Comparison of ENCODE assay signal across 8 cellular contexts in genomic region chr17:49361902-49362722, GRCh38. TPM values are rescaled to one million over a fixed set of nuclear protein-coding genes. Genes with fewer than 3 reads are reported as not detected.
DNase-seq lines count a peak whose midpoint lies in the region; ATAC-seq and TF ChIP-seq lines count a peak whose summit lies in the region.

Gene ZNF652, minus strand, starts transcription at chr17:49362250. Its CDS starts 44,525 bp downstream, at chr17:49317725.

- intact Hi-C loops in activated CD4-positive, alpha-beta T cell treated with anti-CD3 and anti-CD28 coated beads, Interleukin-2, amount 10 ng/mL, durations not matched to agents 24 days and 14 days (cut with micrococcal nuclease): loop anchor here (1.0 to 5.0 kb wide), 2 partner anchors 52 to 145 kb away; partner anchors contain the start of gene PHB1

- H3K36me3 Mint-ChIP-seq in activated CD4-positive, alpha-beta T cell treated with anti-CD3 and anti-CD28 coated beads, Interleukin-2, amount 10 ng/mL, durations not matched to agents 24 days and 14 days (ENCODE audit: low read depth): peaks cover 4% of the 10 kb centered on the region

- peak within 1 kb of the TSS; percentile 93 for H3K27ac Mint-ChIP-seq in activated CD4-positive, alpha-beta T cell treated with anti-CD3 and anti-CD28 coated beads, Interleukin-2, amount 10 ng/mL, durations not matched to agents 24 days and 14 days

- peak within 1 kb of the TSS; percentile 92 to 94 for H3K27ac ChIP-seq in coronary artery

- peaks cover 56% of the 10 kb centered on the region for H3K4me1 Mint-ChIP-seq in activated CD4-positive, alpha-beta T cell treated with anti-CD3 and anti-CD28 coated beads, Interleukin-2, amount 10 ng/mL, durations not matched to agents 24 days and 14 days

- H3K27me3 Mint-ChIP-seq in activated CD4-positive, alpha-beta T cell treated with anti-CD3 and anti-CD28 coated beads, Interleukin-2, amount 10 ng/mL, durations not matched to agents 24 days and 14 days: no peaks in the 10 kb centered on the region

- TF ChIP-seq CTCF in coronary artery (IDR thresholded peaks at IDR 0.05): no peak

- ATAC-seq in HG03442 (IDR thresholded peaks at IDR 0.05; ENCODE audit: unreplicated experiment) (peak; percentile 53), left lobe of liver (peak; percentile 93)

- H3K4me3 Mint-ChIP-seq in activated CD4-positive, alpha-beta T cell treated with anti-CD3 and anti-CD28 coated beads, Interleukin-2, amount 10 ng/mL, durations not matched to agents 24 days and 14 days: peak within 1 kb of the TSS; percentile 93

- peak within 1 kb of the TSS; percentile 87 for H3K4me3 ChIP-seq in coronary artery

- H3K9me3 Mint-ChIP-seq in activated CD4-positive, alpha-beta T cell treated with anti-CD3 and anti-CD28 coated beads, Interleukin-2, amount 10 ng/mL, durations not matched to agents 24 days and 14 days: no peaks in the 10 kb centered on the region

- DNase-seq in Ammon's horn (ENCODE audit: low spot score) (peak; percentile 92), GM19238 (ENCODE audit: insufficient read length, low spot score) (peak; percentile 96), NCI-H524 treated with DMSO at 0.1 percent for 48 hours (lab: John Stamatoyannopoulos, UW) (peak; percentile 62), coronary artery (ENCODE audit: low spot score) (peak; percentile 87), left lobe of liver (ENCODE audit: low spot score) (peak; percentile 97)
- DNase-seq in activated CD4-positive, alpha-beta T cell treated with anti-CD3 and anti-CD28 coated beads, Interleukin-2, amount 10 ng/mL, durations not matched to agents 24 days and 14 days: peak; percentile 98
- peak; percentile 85 to 90 for DNase-seq in stimulated activated CD4-positive, alpha-beta T cell treated with anti-CD3 and anti-CD28 coated beads, Interleukin-2, amount 100 ng/mL, for 24 hours

RNA-seq across cellular contexts. Expression of gene ZNF652, which starts in this region (rescaled TPM):
- 4.5 and 5.5 TPM in 2 replicates for total RNA-seq in activated CD4-positive, alpha-beta T cell treated with anti-CD3 and anti-CD28 coated beads, Interleukin-2, amount 10 ng/mL, durations not matched to agents 24 days and 14 days
- total RNA-seq in left lobe of liver: 38.6 TPM

Comparison
In these comparisons a context has a peak if more than half of its experiments do, and no peak if none do; other contexts are left out.
1. Peak in every context shown above with its lines: DNase-seq, ATAC-seq, H3K4me3 ChIP-seq and H3K27ac ChIP-seq.